Comparison of ENCODE assay signal across 18 cellular contexts in the genomic region with DNA sequence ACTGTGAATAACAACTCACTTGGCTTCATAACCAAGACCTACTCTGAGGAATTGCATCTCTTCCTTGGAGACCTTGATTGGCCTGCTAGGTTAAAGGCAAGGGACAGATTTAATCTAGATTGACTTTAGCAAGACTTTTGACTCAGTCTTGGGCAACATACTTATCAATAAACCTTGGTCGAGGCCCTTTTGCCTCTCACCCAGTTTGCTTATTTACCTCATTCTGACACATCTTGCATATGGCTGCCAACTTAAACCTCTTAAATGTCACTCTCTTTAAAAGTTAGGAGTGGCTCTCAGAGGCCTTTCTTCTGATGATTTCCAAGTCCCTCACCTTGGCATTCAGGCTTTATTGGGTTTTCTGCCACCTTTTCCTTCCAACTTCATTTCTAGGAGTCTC.
DNase-seq lines count a peak whose midpoint lies in the region; ATAC-seq and TF ChIP-seq lines count a peak whose summit lies in the region.
"Had no signal": no experiment of that assay in that cellular context is flagged by ENCODE, and none has a peak within 500 bp of the region (broad histone marks: within the 10 kb centered on the region; RNA-seq: fewer than 3 reads in every experiment).

No MANE protein-coding gene starts in this region.

- peaks cover 2% of the 10 kb centered on the region for H3K4me1 ChIP-seq in mesenchymal stem cell (ENCODE audit: control insufficient read depth, insufficient read depth, low read depth, low read length)

- H3K14ac ChIP-seq in mesenchymal stem cell (ENCODE audit: low read length in 2 of 2): no peak overlapping the region

- H3K9me3 ChIP-seq in mesenchymal stem cell (ENCODE audit: control insufficient read depth, low read length): no peaks in the 10 kb centered on the region

- no peak overlapping the region for H3K4me2 ChIP-seq in mesenchymal stem cell (ENCODE audit: low read length, poor library complexity, severe bottlenecking)

- H2BK15ac ChIP-seq in mesenchymal stem cell (ENCODE audit: low read depth, poor library complexity, severe bottlenecking): no peak overlapping the region

- H4K8ac ChIP-seq in mesenchymal stem cell (ENCODE audit: low read length): peak overlapping the region; percentile 69

- H4K91ac ChIP-seq in mesenchymal stem cell (ENCODE audit: low read length): no peak overlapping the region

- H3K18ac ChIP-seq in mesenchymal stem cell (ENCODE audit: low read depth in 1 of 2, low read length in 2 of 2): peak overlapping the region; percentile 37 to 80

- intact Hi-C loops in left colon (cut with DNase I, micrococcal nuclease): no loop called here

- H2BK12ac ChIP-seq in mesenchymal stem cell (ENCODE audit: low read length in 2 of 2): peak overlapping the region; percentile 51 to 94

- no peak for TF ChIP-seq CTCF in LNCaP clone FGC (IDR thresholded peaks at IDR 0.05; ENCODE audit: control insufficient read depth, extremely low read depth, insufficient read depth)

- H2BK120ac ChIP-seq in mesenchymal stem cell (ENCODE audit: low read depth, low read length): peak overlapping the region; percentile 5

- DNase-seq in LNCaP clone FGC (ENCODE audit: low read depth): peak; percentile 50
- no peak for DNase-seq in left colon
- DNase-seq in mesenchymal stem cell: no peak
- no peak for DNase-seq in SKM-1 (lab: John Stamatoyannopoulos, UW; ENCODE audit: unreplicated experiment)
- DNase-seq in activated T-cell treated with anti-CD3 and anti-CD28 coated beads, Interleukin-2, amount 50 U/mL, for 1 hour: no peak
- DNase-seq in cortex of kidney (lab: John Stamatoyannopoulos, UW): no peak
- DNase-seq: Calu3; CD8-positive, alpha-beta T cell; DMS53; DND-41; EL; GOT3; H7; HFFc6; IMR-90 had no signal

- peaks cover 5 to 24% of the 10 kb centered on the region in 2 experiments for H3K27me3 ChIP-seq in mesenchymal stem cell (ENCODE audit: control insufficient read depth in 1 of 2, insufficient read depth in 1 of 2, low read length in 2 of 2)

- H3K4me3 ChIP-seq in LNCaP clone FGC (ENCODE audit: low read depth, low read length): no peak overlapping the region
- no peak overlapping the region for H3K4me3 ChIP-seq in mesenchymal stem cell (ENCODE audit: insufficient read depth in 1 of 2, low read depth in 1 of 2, low read length in 2 of 2)
- H3K4me3 ChIP-seq: BLaER1 treated with 17β-estradiol and CSF1 and Interleukin-3, amounts not matched to agents 10 nM and 100 nM had no signal

- H3K23ac ChIP-seq in mesenchymal stem cell (ENCODE audit: low read length in 2 of 2): no peak overlapping the region

- no peak overlapping the region for H2AFZ ChIP-seq in mesenchymal stem cell (ENCODE audit: low read depth, low read length)

- no peak overlapping the region for H3K27ac ChIP-seq in mesenchymal stem cell (ENCODE audit: low read length, poor library complexity, severe bottlenecking)
- H3K27ac ChIP-seq: BLaER1 treated with 17β-estradiol and CSF1 and Interleukin-3, amounts not matched to agents 10 nM and 100 nM; HL-60 had no signal

- H3K4ac ChIP-seq in mesenchymal stem cell (ENCODE audit: low read depth in 1 of 2, low read length in 2 of 2): peak overlapping the region in 1 of 2 experiments; percentile 44

- H2AK5ac ChIP-seq in mesenchymal stem cell (ENCODE audit: low read length, severe bottlenecking): no peak overlapping the region

- WGBS in mesenchymal stem cell: 89% methylated on average over 1 of the region's 1 CpG

- peak; percentile 87 for ATAC-seq in left colon
- ATAC-seq: CD8-positive, alpha-beta T cell; HCT116 had no signal

- no peak overlapping the region for H2BK5ac ChIP-seq in mesenchymal stem cell (ENCODE audit: low read depth, low read length, poor library complexity, severe bottlenecking)

- H3K9ac ChIP-seq in mesenchymal stem cell (ENCODE audit: low read length): no peak overlapping the region
- H3K9ac ChIP-seq: BLaER1 treated with 17β-estradiol and CSF1 and Interleukin-3, amounts not matched to agents 10 nM and 100 nM had no signal

- no peaks in the 10 kb centered on the region for H3K79me1 ChIP-seq in mesenchymal stem cell (replicated peaks; ENCODE audit: low read length, poor library complexity, severe bottlenecking)

- H3K36me3 ChIP-seq in mesenchymal stem cell (ENCODE audit: control insufficient read depth in 1 of 2, insufficient read depth in 2 of 2, low read depth in 1 of 2, low read length in 2 of 2): no peaks in the 10 kb centered on the region
- H3K36me3 ChIP-seq: BLaER1 treated with 17β-estradiol and CSF1 and Interleukin-3, amounts not matched to agents 10 nM and 100 nM had no signal
